In genomic region chr13:32175307-32175706, GRCh38 we compare ENCODE assay signal across 12 cellular contexts.
"Had no signal": no experiment of that assay in that cellular context is flagged by ENCODE, and none has a peak within 500 bp of the region (broad histone marks: within the 10 kb centered on the region; RNA-seq: fewer than 3 reads in every experiment).

No MANE protein-coding gene starts in this region.

- H3K27me3 ChIP-seq: colonic mucosa, tibial artery, uterus had no signal

- H3K9me3 Mint-ChIP-seq: activated B cell treated with CpG ODN at 0.5 μM for 24 hours; activated CD4-positive, alpha-beta T cell treated with anti-CD3 and anti-CD28 coated beads, Interleukin-2, amount 10 ng/mL, durations not matched to agents 24 days and 14 days; activated naive CD8-positive, alpha-beta T cell treated with anti-CD3 and anti-CD28 coated beads, Interleukin-2, amount 50 U/mL, for 24 hours had no signal

- H3K27me3 Mint-ChIP-seq: activated B cell treated with CpG ODN at 0.5 μM for 24 hours; activated CD4-positive, alpha-beta T cell treated with anti-CD3 and anti-CD28 coated beads, Interleukin-2, amount 10 ng/mL, durations not matched to agents 24 days and 14 days had no signal

- H3K9me3 ChIP-seq: colonic mucosa, tibial artery, uterus had no signal

- H3K27ac Mint-ChIP-seq: activated B cell treated with CpG ODN at 0.5 μM for 24 hours; activated CD4-positive, alpha-beta T cell treated with anti-CD3 and anti-CD28 coated beads, Interleukin-2, amount 10 ng/mL, durations not matched to agents 24 days and 14 days; activated naive CD8-positive, alpha-beta T cell treated with anti-CD3 and anti-CD28 coated beads, Interleukin-2, amount 50 U/mL, for 24 hours had no signal

- H3K4me1 Mint-ChIP-seq: activated B cell treated with CpG ODN at 0.5 μM for 24 hours; activated CD4-positive, alpha-beta T cell treated with anti-CD3 and anti-CD28 coated beads, Interleukin-2, amount 10 ng/mL, durations not matched to agents 24 days and 14 days; activated naive CD8-positive, alpha-beta T cell treated with anti-CD3 and anti-CD28 coated beads, Interleukin-2, amount 50 U/mL, for 24 hours had no signal

- H3K36me3 ChIP-seq: colonic mucosa, uterus had no signal

- H3K4me3 ChIP-seq: colonic mucosa, skin epidermis, tibial artery, uterus had no signal

- H3K4me3 Mint-ChIP-seq: activated B cell treated with CpG ODN at 0.5 μM for 24 hours; activated CD4-positive, alpha-beta T cell treated with anti-CD3 and anti-CD28 coated beads, Interleukin-2, amount 10 ng/mL, durations not matched to agents 24 days and 14 days; activated naive CD8-positive, alpha-beta T cell treated with anti-CD3 and anti-CD28 coated beads, Interleukin-2, amount 50 U/mL, for 24 hours had no signal

- H3K27ac ChIP-seq: colonic mucosa, foreskin keratinocyte, skin epidermis, tibial artery, uterus had no signal

- ATAC-seq: activated naive CD8-positive, alpha-beta T cell treated with anti-CD3 and anti-CD28 coated beads, Interleukin-2, amount 50 U/mL, for 24 hours; foreskin keratinocyte had no signal

- DNase-seq: activated B cell treated with CpG ODN at 0.5 μM for 24 hours; activated CD4-positive, alpha-beta T cell treated with anti-CD3 and anti-CD28 coated beads, Interleukin-2, amount 10 ng/mL, durations not matched to agents 24 days and 14 days; activated naive CD4-positive, alpha-beta T cell treated with Interleukin-2 at 50 U/mL for 16 hours; activated naive CD8-positive, alpha-beta T cell treated with anti-CD3 and anti-CD28 coated beads, Interleukin-2, amount 50 U/mL, for 24 hours; colonic mucosa; effector CD8-positive, alpha-beta T cell; foreskin keratinocyte; retina; T-helper 1 cell; tibial artery had no signal

- H3K4me1 ChIP-seq: colonic mucosa, tibial artery, uterus had no signal
